11 cellular contexts compared by ENCODE assay signal in the genomic region with DNA sequence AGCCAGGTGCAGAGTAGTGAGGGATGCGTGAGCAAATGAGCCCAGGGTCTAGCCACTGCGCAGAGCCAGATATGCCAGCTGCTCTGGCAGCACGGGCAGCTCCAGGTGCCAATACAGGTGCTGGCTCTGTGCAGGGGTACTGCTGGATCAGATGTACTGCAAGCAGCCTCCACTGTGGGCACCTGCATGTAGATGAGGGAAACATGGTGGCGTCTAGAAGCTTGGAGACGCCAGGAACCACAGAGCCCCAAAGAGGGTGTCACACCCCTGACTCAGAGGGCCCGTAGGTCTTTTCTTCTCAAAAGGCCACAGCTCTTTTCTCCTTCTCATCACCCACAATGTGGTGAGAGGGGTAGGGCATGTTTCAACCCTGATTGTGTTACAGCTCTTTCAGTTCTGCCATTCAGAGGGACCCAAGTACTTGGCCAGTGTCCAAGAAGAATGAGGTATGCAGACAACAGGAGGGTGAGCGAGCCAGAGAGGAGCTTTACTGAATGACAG.
DNase-seq lines count a peak whose midpoint lies in the region; TF ChIP-seq lines count a peak whose summit lies in the region.
"Had no signal": no experiment of that assay in that cellular context is flagged by ENCODE, and none has a peak within 500 bp of the region (broad histone marks: within the 10 kb centered on the region; RNA-seq: fewer than 3 reads in every experiment).

No MANE protein-coding gene starts in this region.

- DNase-seq in NCI-H524 (lab: John Stamatoyannopoulos, UW) (peak; percentile 9 to 60), NCI-H524 treated with DMSO at 0.1 percent for 48 hours (lab: John Stamatoyannopoulos, UW) (no peak), NCI-H748 (lab: John Stamatoyannopoulos, UW; ENCODE audit: unreplicated experiment) (peak; percentile 95), myocyte (ENCODE audit: low read depth) (peak; percentile 35), NOMO-1 treated with DMSO at 0.1 percent for 48 hours (lab: John Stamatoyannopoulos, UW; ENCODE audit: unreplicated experiment) (no peak), esophagus muscularis mucosa (ENCODE audit: extremely low spot score) (no peak), OCI-M2 (lab: John Stamatoyannopoulos, UW; ENCODE audit: unreplicated experiment) (no peak)
- DNase-seq: 8988T, NCI-H226, sigmoid colon had no signal

- intact Hi-C loops in esophagus muscularis mucosa (cut with DNase I): no loop called here

- no peak overlapping the region for H3K4me3 ChIP-seq in esophagus muscularis mucosa
- H3K4me3 ChIP-seq: sigmoid colon had no signal

- H3K4me1 ChIP-seq in esophagus muscularis mucosa: peaks cover 0 to 6% (median 3%) of the 10 kb centered on the region in 4 donors
- H3K4me1 ChIP-seq: sigmoid colon had no signal

- no peak for TF ChIP-seq RAD21 in Ishikawa (IDR thresholded peaks at IDR 0.05; ENCODE audit: low read depth)

- no peak overlapping the region for H3K27ac ChIP-seq in esophagus muscularis mucosa (replicated peaks in 1 of 4)
- H3K27ac ChIP-seq: sigmoid colon had no signal

- TF ChIP-seq CTCF in esophagus muscularis mucosa (IDR thresholded peaks at IDR 0.05): no peak

- H3K36me3 ChIP-seq in esophagus muscularis mucosa: no peaks in the 10 kb centered on the region
- H3K36me3 ChIP-seq: sigmoid colon had no signal

- TF ChIP-seq POLR2A in esophagus muscularis mucosa (IDR thresholded peaks at IDR 0.05; ENCODE audit: low read depth): no peak

- WGBS in esophagus muscularis mucosa: 78% methylated on average over 7 of the region's 7 CpGs

- no peak for TF ChIP-seq EP300 in Ishikawa (IDR thresholded peaks at IDR 0.05; ENCODE audit: borderline replicate concordance)
- no peak for TF ChIP-seq EP300 in esophagus muscularis mucosa (IDR thresholded peaks at IDR 0.05)

- H3K27me3 ChIP-seq in esophagus muscularis mucosa: no peaks in the 10 kb centered on the region
- H3K27me3 ChIP-seq: sigmoid colon had no signal

- no peaks in the 10 kb centered on the region for H3K9me3 ChIP-seq in esophagus muscularis mucosa
- H3K9me3 ChIP-seq: sigmoid colon had no signal

TF ChIP-seq in Ishikawa, 13 proteins besides CTCF, POLR2A, EP300 and RAD21:
- TF ChIP-seq CEBPB (IDR thresholded peaks at IDR 0.05) (no peak), FOXM1 (IDR thresholded peaks at IDR 0.05; ENCODE audit: borderline replicate concordance, low read depth) (no peak), ZBTB7A (IDR thresholded peaks at IDR 0.05; ENCODE audit: low read depth) (no peak), REST (IDR thresholded peaks at IDR 0.05; ENCODE audit: low read depth) (no peak), NFIC (IDR thresholded peaks at IDR 0.05) (peak; percentile 41; the same call in 1 of the 2 replicates)

Comparison
In these comparisons a context has a peak if more than half of its experiments do, and no peak if none do; other contexts are left out.
1. DNase-seq: peak in NCI-H524 (2 of 2), NCI-H748 (single experiment) and myocyte (single experiment); none in NCI-H524 treated with DMSO at 0.1 percent for 48 hours (single experiment), NOMO-1 treated with DMSO at 0.1 percent for 48 hours (single experiment), esophagus muscularis mucosa (single experiment) and OCI-M2 (single experiment).